18 cellular contexts compared by ENCODE assay signal in the genomic region with DNA sequence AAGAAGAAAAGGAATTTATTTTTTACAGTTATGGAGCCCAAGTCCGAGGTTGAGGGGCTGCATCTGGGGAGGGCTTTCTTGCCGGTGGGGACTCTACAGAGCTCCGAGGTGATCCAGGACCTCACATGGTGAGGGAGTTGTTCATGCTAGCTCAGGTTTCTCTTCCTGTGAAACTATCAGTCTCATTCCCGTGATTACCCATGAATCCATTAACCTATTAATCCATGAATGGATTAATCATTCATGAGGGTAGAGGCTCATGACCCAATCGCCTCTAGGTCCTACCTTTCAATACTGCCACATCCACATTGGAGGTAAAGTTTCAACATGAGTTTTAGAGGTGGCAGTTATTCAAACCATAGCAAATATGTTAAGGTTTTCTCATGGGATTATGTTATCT.
"Had no signal": no experiment of that assay in that cellular context is flagged by ENCODE, and none has a peak within 500 bp of the region (broad histone marks: within the 10 kb centered on the region; RNA-seq: fewer than 3 reads in every experiment).

No MANE protein-coding gene starts in this region.

- H3K27ac ChIP-seq: body of pancreas, coronary artery, gastrocnemius medialis, heart left ventricle, parathyroid adenoma had no signal

- H3K9me3 ChIP-seq: body of pancreas, gastrocnemius medialis, heart left ventricle had no signal

- DNase-seq: activated CD4-positive, alpha-beta T cell treated with anti-CD3 and anti-CD28 coated beads for 4 hours; activated CD8-positive, alpha-beta T cell treated with anti-CD3 and anti-CD28 coated beads for 36 hours; activated gamma-delta T cell; activated T-cell treated with anti-CD3 and anti-CD28 coated beads, Interleukin-2, amount 50 U/mL, for 48 hours; amniotic stem cell; body of pancreas; effector CD4-positive, alpha-beta T cell; gastrocnemius medialis; heart left ventricle; naive B cell; stimulated activated CD4-positive, alpha-beta T cell treated with anti-CD3 and anti-CD28 coated beads, Interleukin-4, amount 100 ng/mL, for 4 hours; stimulated activated CD8-positive, alpha-beta memory T cell treated with anti-CD3 and anti-CD28 coated beads, Interleukin-4, amount 100 ng/mL, for 48 hours; stimulated activated naive CD4-positive, alpha-beta T cell treated with Interleukin-2 at 50 U/mL for 16 hours; T-helper 17 cell had no signal

- H3K36me3 ChIP-seq: gastrocnemius medialis had no signal

- H3K27ac Mint-ChIP-seq: activated CD8-positive, alpha-beta T cell treated with anti-CD3 and anti-CD28 coated beads for 36 hours; activated naive CD8-positive, alpha-beta T cell; naive B cell; T-helper 17 cell had no signal

- H2AFZ ChIP-seq: parathyroid adenoma had no signal

- H3K4me3 Mint-ChIP-seq: activated CD8-positive, alpha-beta T cell treated with anti-CD3 and anti-CD28 coated beads for 36 hours; activated naive CD8-positive, alpha-beta T cell; central memory CD8-positive, alpha-beta T cell; T-helper 17 cell had no signal

- H3K4me3 ChIP-seq: body of pancreas, coronary artery, gastrocnemius medialis, heart left ventricle had no signal

- H3K36me3 Mint-ChIP-seq: activated naive CD8-positive, alpha-beta T cell; naive B cell had no signal

- H3K27me3 Mint-ChIP-seq: naive B cell had no signal

- H3K27me3 ChIP-seq: gastrocnemius medialis, heart left ventricle had no signal

- H3K9me3 Mint-ChIP-seq: activated CD8-positive, alpha-beta T cell treated with anti-CD3 and anti-CD28 coated beads for 36 hours; central memory CD8-positive, alpha-beta T cell; naive B cell had no signal
